ENCODE assay signal across 1 cellular context in genomic region chr12:62603811-62604098, GRCh38.
TF ChIP-seq lines count a peak whose summit lies in the region.

No MANE protein-coding gene starts in this region.

TF ChIP-seq in H1, 55 proteins besides CTCF, POLR2A, EP300 and RAD21:
- TF ChIP-seq ATF2 (IDR thresholded peaks at IDR 0.05; ENCODE audit: low read length) (no peak), HDAC6 (IDR thresholded peaks at IDR 0.05; ENCODE audit: low read depth, low read length) (no peak), MAFK (IDR thresholded peaks at IDR 0.05; ENCODE audit: low read depth, low read length) (no peak), ZNF274 (IDR thresholded peaks at IDR 0.05; ENCODE audit: borderline replicate concordance, extremely low read depth, low read length) (no peak), ASH2L (IDR thresholded peaks at IDR 0.05; ENCODE audit: low read length) (no peak), JUN (IDR thresholded peaks at IDR 0.05; ENCODE audit: low read depth, low read length) (no peak), CBX5 (IDR thresholded peaks at IDR 0.05; ENCODE audit: low read depth, low read length) (no peak), SRF (IDR thresholded peaks at IDR 0.05; ENCODE audit: low read depth, low read length) (no peak), HDAC2 (IDR thresholded peaks at IDR 0.05; ENCODE audit: borderline replicate concordance in 1 of 2, low read depth in 2 of 2, low read length in 2 of 2) (0 out of 4 replicates have a peak, but pooled peaks of 1 of the 2 experiments have one; percentile 61), CHD2 (IDR thresholded peaks at IDR 0.05; ENCODE audit: low read length) (no peak), SIX5 (IDR thresholded peaks at IDR 0.05; ENCODE audit: low read depth, low read length) (no peak), TBP (IDR thresholded peaks at IDR 0.05; ENCODE audit: low read depth, low read length) (no peak), TAF7 (optimal IDR thresholded peaks at IDR 0.05; ENCODE audit: borderline replicate concordance, low read depth, low read length) (no peak), NANOG (IDR thresholded peaks at IDR 0.05; ENCODE audit: insufficient read depth, low read depth, low read length, poor library complexity, severe bottlenecking) (no peak), POLR2AphosphoS5 (IDR thresholded peaks at IDR 0.05; ENCODE audit: low read depth, low read length) (no peak), PHF8 (conservative IDR thresholded peaks at IDR 0.05; ENCODE audit: low read depth, low read length) (no peak), TEAD4 (IDR thresholded peaks at IDR 0.05; ENCODE audit: low read depth, low read length) (0 out of 2 replicates have a peak, but pooled peaks have one; percentile 3), FOSL1 (IDR thresholded peaks at IDR 0.05; ENCODE audit: insufficient read depth, low read depth, low read length) (no peak), RBBP5 (IDR thresholded peaks at IDR 0.05; ENCODE audit: borderline replicate concordance, low read depth, low read length) (no peak), CHD1 (IDR thresholded peaks at IDR 0.05; ENCODE audit: low read depth, low read length) (peak; percentile 20; the same call in 1 of the 2 replicates), CREB1 (IDR thresholded peaks at IDR 0.05) (no peak), EGR1 (IDR thresholded peaks at IDR 0.05; ENCODE audit: borderline replicate concordance, low read depth, low read length) (no peak), JUND (IDR thresholded peaks at IDR 0.05; ENCODE audit: low read length) (no peak), SIRT6 (IDR thresholded peaks at IDR 0.05; ENCODE audit: low read length) (no peak), SIN3A (conservative IDR thresholded peaks at IDR 0.05 in 1 of 2, IDR thresholded peaks at IDR 0.05 in 1 of 2; ENCODE audit: low read depth in 1 of 2, low read length in 2 of 2) (0 out of 4 replicates have a peak, but pooled peaks of 1 of the 2 experiments have one; percentile 8), CHD7 (IDR thresholded peaks at IDR 0.05; ENCODE audit: insufficient replicate concordance, low read length) (no peak), YY1 (IDR thresholded peaks at IDR 0.05; ENCODE audit: low read depth, low read length) (0 out of 2 replicates have a peak, but pooled peaks have one; percentile 47), TAF1 (IDR thresholded peaks at IDR 0.05; ENCODE audit: low read depth, low read length) (no peak), GABPA (IDR thresholded peaks at IDR 0.05; ENCODE audit: borderline replicate concordance, insufficient read depth, low read length) (no peak), KDM5A (IDR thresholded peaks at IDR 0.05; ENCODE audit: low read length) (no peak), SP2 (IDR thresholded peaks at IDR 0.05; ENCODE audit: low read length) (no peak), E2F6 (IDR thresholded peaks at IDR 0.05) (no peak), CBX8 (IDR thresholded peaks at IDR 0.05; ENCODE audit: borderline replicate concordance, low read depth, low read length) (no peak), CTBP2 (IDR thresholded peaks at IDR 0.05; ENCODE audit: borderline replicate concordance, insufficient read depth, insufficient read length, low read length) (no peak), SAP30 (IDR thresholded peaks at IDR 0.05; ENCODE audit: insufficient read depth, insufficient replicate concordance, low read length) (no peak), RNF2 (IDR thresholded peaks at IDR 0.05; ENCODE audit: borderline replicate concordance, low read depth, low read length, missing control alignments, poor library complexity, severe bottlenecking) (no peak), RFX5 (IDR thresholded peaks at IDR 0.05; ENCODE audit: borderline replicate concordance, low read depth, low read length) (no peak), CEBPB (IDR thresholded peaks at IDR 0.05; ENCODE audit: low read depth, low read length) (no peak), NRF1 (IDR thresholded peaks at IDR 0.05; ENCODE audit: low read depth, low read length) (0 out of 2 replicates have a peak, but pooled peaks have one; percentile 12), EZH2 (IDR thresholded peaks at IDR 0.05; ENCODE audit: low read depth, low read length, severe bottlenecking) (no peak), GTF2F1 (IDR thresholded peaks at IDR 0.05; ENCODE audit: borderline replicate concordance, low read depth, low read length) (no peak), BACH1 (IDR thresholded peaks at IDR 0.05; ENCODE audit: low read length) (no peak), SUZ12 (IDR thresholded peaks at IDR 0.05; ENCODE audit: low read length) (no peak), SP4 (IDR thresholded peaks at IDR 0.05; ENCODE audit: low read length) (no peak), KDM1A (IDR thresholded peaks at IDR 0.05; ENCODE audit: borderline replicate concordance, low read length) (peak; percentile 93; the same call in 1 of the 2 replicates), BRCA1 (IDR thresholded peaks at IDR 0.05; ENCODE audit: low read depth, low read length) (no peak), KDM4A (IDR thresholded peaks at IDR 0.05; ENCODE audit: low read depth, low read length, severe bottlenecking) (no peak), TCF12 (IDR thresholded peaks at IDR 0.05; ENCODE audit: low read depth, low read length) (no peak), BCL11A (IDR thresholded peaks at IDR 0.05; ENCODE audit: low read depth in 2 of 2, low read length in 2 of 2) (no peak), POU5F1 (IDR thresholded peaks at IDR 0.05; ENCODE audit: low read depth, low read length) (no peak), SP1 (IDR thresholded peaks at IDR 0.05; ENCODE audit: low read depth, low read length) (no peak), RXRA (IDR thresholded peaks at IDR 0.05; ENCODE audit: insufficient read depth, low read depth, low read length) (no peak)
- TF ChIP-seq, protein P1, sequence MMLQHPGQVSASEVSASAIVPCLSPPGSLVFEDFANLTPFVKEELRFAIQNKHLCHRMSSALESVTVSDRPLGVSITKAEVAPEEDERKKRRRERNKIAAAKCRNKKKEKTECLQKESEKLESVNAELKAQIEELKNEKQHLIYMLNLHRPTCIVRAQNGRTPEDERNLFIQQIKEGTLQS (IDR thresholded peaks at IDR 0.05; ENCODE audit: insufficient read depth, low read depth, low read length) = no peak
- TF ChIP-seq, protein P2, sequence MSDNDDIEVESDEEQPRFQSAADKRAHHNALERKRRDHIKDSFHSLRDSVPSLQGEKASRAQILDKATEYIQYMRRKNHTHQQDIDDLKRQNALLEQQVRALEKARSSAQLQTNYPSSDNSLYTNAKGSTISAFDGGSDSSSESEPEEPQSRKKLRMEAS (IDR thresholded peaks at IDR 0.05) = no peak
- TF ChIP-seq, protein P3, sequence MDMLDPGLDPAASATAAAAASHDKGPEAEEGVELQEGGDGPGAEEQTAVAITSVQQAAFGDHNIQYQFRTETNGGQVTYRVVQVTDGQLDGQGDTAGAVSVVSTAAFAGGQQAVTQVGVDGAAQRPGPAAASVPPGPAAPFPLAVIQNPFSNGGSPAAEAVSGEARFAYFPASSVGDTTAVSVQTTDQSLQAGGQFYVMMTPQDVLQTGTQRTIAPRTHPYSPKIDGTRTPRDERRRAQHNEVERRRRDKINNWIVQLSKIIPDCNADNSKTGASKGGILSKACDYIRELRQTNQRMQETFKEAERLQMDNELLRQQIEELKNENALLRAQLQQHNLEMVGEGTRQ (IDR thresholded peaks at IDR 0.05; ENCODE audit: low read length) = no peak
